Comparison of ENCODE assay signal across 8 cellular contexts in genomic region chr1:58739851-58740466, GRCh38. TPM values are rescaled to one million over a fixed set of nuclear protein-coding genes. Genes with fewer than 3 reads are reported as not detected.
DNase-seq lines count a peak whose midpoint lies in the region; ATAC-seq and TF ChIP-seq lines count a peak whose summit lies in the region.

No MANE protein-coding gene starts in this region.

- peaks cover 2% of the 10 kb centered on the region for H3K9me3 Mint-ChIP-seq in neural progenitor cell

- no peak overlapping the region for H3K4me3 ChIP-seq in esophagus squamous epithelium
- no peak overlapping the region for H3K4me3 ChIP-seq in neural progenitor cell

- POLR2A ChIA-PET in GM10248 (lab: Yijun Ruan, JAX) = no interaction called here

- ATAC-seq in HG02884 (IDR thresholded peaks at IDR 0.05; ENCODE audit: unreplicated experiment) (no peak), HG02970 (IDR thresholded peaks at IDR 0.05; ENCODE audit: low FRiP score, unreplicated experiment) (no peak)

- no peak for TF ChIP-seq POLR2A in esophagus squamous epithelium (IDR thresholded peaks at IDR 0.05)

- CTCF ChIA-PET in GM10248 (lab: Yijun Ruan, JAX) = interaction anchor here (0.8 to 4.3 kb wide), 19 partner anchors 13 to 1208 kb away, joined by 3 to 31 read pairs (median 4); no protein-coding TSS in a partner anchor

- H3K9me3 ChIP-seq in esophagus squamous epithelium (no peaks in the 10 kb centered on the region), neural progenitor cell (ENCODE audit: low read depth) (no peaks in the 10 kb centered on the region)

- H3K4me2 ChIP-seq in neural progenitor cell = no peak overlapping the region

- peak; percentile 70 for DNase-seq in GM10248 (ENCODE audit: extremely low spot score)
- DNase-seq in NCI-H146 treated with DMSO at 0.1 percent for 48 hours (lab: John Stamatoyannopoulos, UW; ENCODE audit: unreplicated experiment) = peak; percentile 59
- peak; percentile 61 for DNase-seq in SKM-1 treated with dmso at 0.1 percent for 144 hours (lab: John Stamatoyannopoulos, UW; ENCODE audit: unreplicated experiment)
- no peak for DNase-seq in esophagus squamous epithelium (lab: John Stamatoyannopoulos, UW)
- DNase-seq in neural progenitor cell (ENCODE audit: low spot score) = peak; percentile 87

- no peaks in the 10 kb centered on the region for H3K4me1 Mint-ChIP-seq in neural progenitor cell

- no peaks in the 10 kb centered on the region for H3K36me3 Mint-ChIP-seq in neural progenitor cell

- peaks cover 0 to 21% (median 2%) of the 10 kb centered on the region in 3 donors for H3K4me1 ChIP-seq in esophagus squamous epithelium
- H3K4me1 ChIP-seq in neural progenitor cell = no peaks in the 10 kb centered on the region

- H3K79me2 ChIP-seq in neural progenitor cell (ENCODE audit: low read depth) = no peaks in the 10 kb centered on the region

- H3K27ac Mint-ChIP-seq in neural progenitor cell = no peak overlapping the region

- no peaks in the 10 kb centered on the region for H3K36me3 ChIP-seq in esophagus squamous epithelium
- no peaks in the 10 kb centered on the region for H3K36me3 ChIP-seq in neural progenitor cell

- no peaks in the 10 kb centered on the region for H3F3A ChIP-seq in neural progenitor cell (ENCODE audit: low read depth)

- no peaks in the 10 kb centered on the region for H3K27me3 ChIP-seq in esophagus squamous epithelium
- no peaks in the 10 kb centered on the region for H3K27me3 ChIP-seq in neural progenitor cell

- TF ChIP-seq CTCF in 22Rv1 (IDR thresholded peaks at IDR 0.05) (peak; percentile 77), GM10248 (IDR thresholded peaks at IDR 0.05; ENCODE audit: control extremely low read depth, extremely low read depth, low read depth, missing control alignments) (peak; percentile 56), esophagus squamous epithelium (IDR thresholded peaks at IDR 0.05) (peak; percentile 77 to 92 (median 86)), neural progenitor cell (IDR thresholded peaks at IDR 0.05) (peak; percentile 95)

- H3K27me3 Mint-ChIP-seq in neural progenitor cell (ENCODE audit: insufficient read depth, low read depth) = peaks cover 9% of the 10 kb centered on the region

- intact Hi-C loops in esophagus squamous epithelium (cut with DNase I) = loop anchor here (10.0 kb wide), 1 partner anchor 1015 kb away; no protein-coding TSS in a partner anchor

- H3K9ac ChIP-seq in neural progenitor cell = no peak overlapping the region

- H3K27ac ChIP-seq in 22Rv1 = no peak overlapping the region
- no peak overlapping the region for H3K27ac ChIP-seq in esophagus squamous epithelium
- no peak overlapping the region for H3K27ac ChIP-seq in neural progenitor cell

- H3K4me3 Mint-ChIP-seq in neural progenitor cell = no peak overlapping the region

- no peak overlapping the region for H2AFZ ChIP-seq in neural progenitor cell (replicated peaks)

- WGBS in esophagus squamous epithelium, 2 donors = 19 to 25% methylated on average over 3 of the region's 3 CpGs

- H4K20me1 ChIP-seq in neural progenitor cell (ENCODE audit: low read depth) = no peaks in the 10 kb centered on the region

RNA-seq across cellular contexts. Expression of gene MYSM1, which starts 40.1 kb away (rescaled TPM):
- 10 to 100 TPM in 3 of 4 donors, 1 to 10 TPM in 1; 7.0 to 42.0 (median 21.6) TPM for total RNA-seq in esophagus squamous epithelium
- total RNA-seq in neural progenitor cell (ENCODE audit: low replicate concordance) = 55.1 and 84.6 TPM in 2 replicates

RNA-seq across cellular contexts. Expression of gene JUN, which starts 43.9 kb away (rescaled TPM):
- total RNA-seq in esophagus squamous epithelium (100 to 1,000 TPM in 1 of 4 donors, 10 to 100 TPM in 3; 48.5 to 128 (median 66.1) TPM), neural progenitor cell (ENCODE audit: low replicate concordance) (10.2 and 16.8 TPM in 2 replicates)
